Comparison of ENCODE assay signal across 25 cellular contexts in genomic region chr4:157895205-157895604, GRCh38.
"Had no signal": no experiment of that assay in that cellular context is flagged by ENCODE, and none has a peak within 500 bp of the region (broad histone marks: within the 10 kb centered on the region; RNA-seq: fewer than 3 reads in every experiment).

No MANE protein-coding gene starts in this region.

- H3K36me3 Mint-ChIP-seq: activated naive CD4-positive, alpha-beta T cell treated with anti-CD3 and anti-CD28 coated beads, Interleukin-2, amount 50 U/mL, for 72 hours; memory B cell had no signal

- H3K4me3 Mint-ChIP-seq: activated CD8-positive, alpha-beta T cell treated with anti-CD3 and anti-CD28 coated beads, Interleukin-2, amount 10 ng/mL, durations not matched to agents 7 days and 5 days; central memory CD8-positive, alpha-beta T cell; effector memory CD8-positive, alpha-beta T cell; memory B cell; stimulated activated naive CD8-positive, alpha-beta T cell treated with anti-CD3 and anti-CD28 coated beads, Interleukin-15, Interleukin-2, amounts not matched to agents 100 ng/mL and 50 ng/mL, for 24 hours; T-helper 2 cell treated with Interferon-gamma antibody and Interleukin-4, amounts not matched to agents 5 μg/mL and 100 μg/mL, for 36 hours had no signal

- H3K36me3 ChIP-seq: ascending aorta, brain microvascular endothelial cell, colonic mucosa, esophagus muscularis mucosa, right lobe of liver, thyroid gland, WERI-Rb-1 had no signal

- H3K9me3 Mint-ChIP-seq: stimulated activated naive CD8-positive, alpha-beta T cell treated with anti-CD3 and anti-CD28 coated beads, Interleukin-15, Interleukin-2, amounts not matched to agents 100 ng/mL and 50 ng/mL, for 24 hours; T-helper 2 cell treated with Interferon-gamma antibody and Interleukin-4, amounts not matched to agents 5 μg/mL and 100 μg/mL, for 36 hours had no signal

- ATAC-seq: activated CD8-positive, alpha-beta T cell treated with anti-CD3 and anti-CD28 coated beads, Interleukin-2, amount 10 ng/mL, durations not matched to agents 7 days and 5 days; activated naive CD4-positive, alpha-beta T cell treated with anti-CD3 and anti-CD28 coated beads, Interleukin-2, amount 50 U/mL, for 72 hours; effector memory CD8-positive, alpha-beta T cell; left colon; right lobe of liver had no signal

- H3K27ac Mint-ChIP-seq: activated CD8-positive, alpha-beta T cell treated with anti-CD3 and anti-CD28 coated beads, Interleukin-2, amount 10 ng/mL, durations not matched to agents 7 days and 5 days; activated naive CD4-positive, alpha-beta T cell treated with anti-CD3 and anti-CD28 coated beads, Interleukin-2, amount 50 U/mL, for 72 hours; effector memory CD8-positive, alpha-beta T cell; memory B cell; stimulated activated naive CD8-positive, alpha-beta T cell treated with anti-CD3 and anti-CD28 coated beads, Interleukin-15, Interleukin-2, amounts not matched to agents 100 ng/mL and 50 ng/mL, for 24 hours; T-helper 2 cell treated with Interferon-gamma antibody and Interleukin-4, amounts not matched to agents 5 μg/mL and 100 μg/mL, for 36 hours had no signal

- DNase-seq: activated CD4-positive, alpha-beta T cell treated with anti-CD3 and anti-CD28 coated beads for 1 hour; activated CD4-positive, alpha-beta T cell treated with anti-CD3 and anti-CD28 coated beads, Interleukin-2, amount 50 U/mL, for 1 hour; activated CD8-positive, alpha-beta T cell treated with anti-CD3 and anti-CD28 coated beads, Interleukin-2, amount 10 ng/mL, durations not matched to agents 7 days and 5 days; activated T-cell treated with anti-CD3 and anti-CD28 coated beads, Interleukin-2, amount 50 U/mL, for 1 hour; brain microvascular endothelial cell; colonic mucosa; effector memory CD8-positive, alpha-beta T cell; glutamatergic neuron; left colon; occipital lobe; right lobe of liver; stimulated activated CD4-positive, alpha-beta T cell treated with anti-CD3 and anti-CD28 coated beads, Interleukin-1b, Interleukin-23, amount 100 ng/mL, for 48 hours; substantia nigra; thyroid gland; WERI-Rb-1 had no signal

- H3K4me1 Mint-ChIP-seq: central memory CD8-positive, alpha-beta T cell; memory B cell had no signal

- H3K4me1 ChIP-seq: ascending aorta, colonic mucosa, esophagus muscularis mucosa, right lobe of liver, thyroid gland had no signal

- H3K27me3 ChIP-seq: ascending aorta, brain microvascular endothelial cell, colonic mucosa, dorsolateral prefrontal cortex, esophagus muscularis mucosa, hepatocyte, right lobe of liver, thyroid gland had no signal

- H3K4me3 ChIP-seq: ascending aorta, colonic mucosa, dorsolateral prefrontal cortex, esophagus muscularis mucosa, hepatocyte, right lobe of liver, skin epidermis, thyroid gland had no signal

- H3K27me3 Mint-ChIP-seq: central memory CD8-positive, alpha-beta T cell; effector memory CD8-positive, alpha-beta T cell; memory B cell; stimulated activated naive CD8-positive, alpha-beta T cell treated with anti-CD3 and anti-CD28 coated beads, Interleukin-15, Interleukin-2, amounts not matched to agents 100 ng/mL and 50 ng/mL, for 24 hours had no signal

- H3K27ac ChIP-seq: ascending aorta, brain microvascular endothelial cell, colonic mucosa, esophagus muscularis mucosa, hepatocyte, right lobe of liver, skin epidermis, thyroid gland, WERI-Rb-1 had no signal

- H3K9me3 ChIP-seq: ascending aorta, colonic mucosa, esophagus muscularis mucosa, right lobe of liver, thyroid gland had no signal
